1 cellular context compared by ENCODE assay signal in the genomic region with DNA sequence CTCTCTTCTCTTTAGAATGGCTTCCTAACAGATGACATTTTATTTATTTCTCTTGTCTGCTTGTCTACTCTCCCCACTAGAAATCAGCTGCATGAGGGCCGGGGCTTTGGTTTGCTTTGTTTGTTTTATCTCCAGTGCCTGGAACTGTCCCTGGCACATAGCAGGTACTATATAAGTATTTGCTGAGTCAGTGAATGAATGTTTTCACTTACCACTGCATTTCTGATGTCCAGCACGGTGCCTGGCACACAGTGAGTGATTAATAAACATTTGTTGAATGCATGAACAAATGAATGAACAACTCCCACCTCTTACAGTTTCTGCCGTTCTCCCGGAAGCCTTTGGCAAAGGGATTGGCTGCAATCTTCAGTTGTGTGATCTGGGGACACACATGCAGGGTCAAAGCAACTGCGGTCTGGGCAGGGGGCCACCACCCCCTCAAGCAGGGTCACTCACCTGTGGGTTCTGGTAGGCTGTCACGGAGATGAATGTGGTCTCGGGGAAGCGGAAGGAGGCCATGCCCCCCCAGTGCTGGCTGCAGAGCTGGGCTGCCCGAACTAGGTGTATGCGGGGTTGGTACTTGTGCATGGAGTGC.
A peak's percentile ranks its signal among the peaks of the same experiment; 100 is the strongest.
TF ChIP-seq lines count a peak whose summit lies in the region.

No MANE protein-coding gene starts in this region.

TF ChIP-seq in H1, 55 proteins besides CTCF, POLR2A, EP300 and RAD21:
- TF ChIP-seq MAFK (IDR thresholded peaks at IDR 0.05; ENCODE audit: low read depth, low read length) (0 out of 2 replicates have a peak, but pooled peaks have one; percentile 30), CTBP2 (IDR thresholded peaks at IDR 0.05; ENCODE audit: borderline replicate concordance, insufficient read depth, insufficient read length, low read length) (no peak), FOSL1 (IDR thresholded peaks at IDR 0.05; ENCODE audit: insufficient read depth, low read depth, low read length) (no peak), JUND (IDR thresholded peaks at IDR 0.05; ENCODE audit: low read length) (no peak)
